ENCODE assay signal across 1 cellular context in the genomic region with DNA sequence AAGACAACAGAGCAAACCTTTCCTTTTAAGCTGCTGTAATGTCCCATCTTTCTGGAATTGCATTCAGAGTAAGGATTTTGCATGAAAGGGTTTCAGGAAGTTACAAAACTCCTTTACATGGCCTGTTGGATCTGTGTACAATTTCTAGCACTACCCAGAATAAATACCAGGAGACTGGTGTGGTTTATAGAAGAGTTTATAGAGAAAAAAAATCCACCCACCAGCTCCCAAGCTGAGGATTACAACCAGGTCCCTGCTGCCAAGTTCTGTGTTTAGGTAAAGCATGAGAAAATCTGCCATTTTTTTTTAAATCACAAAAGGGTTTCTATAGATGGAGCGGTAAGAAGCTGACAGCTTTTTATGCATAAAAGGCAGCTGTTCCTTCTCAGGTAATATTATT.
TF ChIP-seq lines count a peak whose summit lies in the region.

No MANE protein-coding gene starts in this region.

TF ChIP-seq in SK-N-SH treated with all-trans-retinoic acid at 6 μM for 48 hours, 23 proteins besides CTCF, POLR2A, EP300 and RAD21 (continued from another document):
- TF ChIP-seq ARNTL (CRISPR knock-in tag; IDR thresholded peaks at IDR 0.05; ENCODE audit: borderline replicate concordance, low read depth) (no peak), GLIS3 (CRISPR knock-in tag; IDR thresholded peaks at IDR 0.05) (no peak), ZNF8 (CRISPR knock-in tag; IDR thresholded peaks at IDR 0.05) (no peak), ESRRG (CRISPR knock-in tag; IDR thresholded peaks at IDR 0.05) (no peak), OSR1 (CRISPR knock-in tag; IDR thresholded peaks at IDR 0.05) (no peak), ZNF565 (CRISPR knock-in tag; conservative IDR thresholded peaks at IDR 0.05; ENCODE audit: low read depth) (no peak), TCF4 (CRISPR knock-in tag; IDR thresholded peaks at IDR 0.05; ENCODE audit: borderline replicate concordance) (no peak)
